In genomic region chr18:12656671-12657047, GRCh38 we compare ENCODE assay signal across 8 cellular contexts. TPM values are rescaled to one million over a fixed set of nuclear protein-coding genes. Genes with fewer than 3 reads are reported as not detected.
DNase-seq lines count a peak whose midpoint lies in the region; ATAC-seq, FAIRE-seq and TF ChIP-seq lines count a peak whose summit lies in the region.

No MANE protein-coding gene starts in this region.

- intact Hi-C loops in CD8-positive, alpha-beta T cell (cut with DNase I, micrococcal nuclease), result loop anchor here (5.0 to 10.0 kb wide), 4 partner anchors 249 to 722 kb away; partner anchors contain the start of genes AFG3L2 (in 1 of the 2) and PRELID3A (in 1 of the 2)

- peak overlapping the region; percentile 81 for H3K4me3 Mint-ChIP-seq in CD8-positive, alpha-beta T cell

- POLR2A ChIA-PET in CD8-positive, alpha-beta T cell (lab: Charles Lee), result no interaction called here

- FAIRE-seq in HTR-8/SVneo (lab: Jason Lieb, UNC), result no peak

- peaks cover 2% of the 10 kb centered on the region for H3K27me3 ChIP-seq in CD8-positive, alpha-beta T cell (ENCODE audit: insufficient read depth, low read length)
- no peaks in the 10 kb centered on the region for H3K27me3 ChIP-seq in muscle layer of duodenum (ENCODE audit: low read depth, low read length)

- no peaks in the 10 kb centered on the region for H3K9me3 ChIP-seq in CD8-positive, alpha-beta T cell (ENCODE audit: low read length)
- no peaks in the 10 kb centered on the region for H3K9me3 ChIP-seq in muscle layer of duodenum (ENCODE audit: control insufficient read depth in 1 of 2, low read length in 2 of 2)

- no peaks in the 10 kb centered on the region for H3K36me3 ChIP-seq in CD8-positive, alpha-beta T cell (ENCODE audit: insufficient read depth, low read length)
- no peaks in the 10 kb centered on the region for H3K36me3 ChIP-seq in muscle layer of duodenum (ENCODE audit: control insufficient read depth in 1 of 2, insufficient read depth in 2 of 2, low read length in 2 of 2)

- no peak for DNase-seq in CD8-positive, alpha-beta T cell
- DNase-seq in NCI-H146 (lab: John Stamatoyannopoulos, UW) (peak; percentile 32), coronary artery (ENCODE audit: low spot score) (no peak), HTR-8/SVneo (ENCODE audit: insufficient read length, low spot score) (no peak), 8988T (no peak)
- DNase-seq in effector CD4-positive, alpha-beta T cell, result no peak

- no peak overlapping the region for H3K27ac ChIP-seq in CD8-positive, alpha-beta T cell (ENCODE audit: low read depth, low read length)
- H3K27ac ChIP-seq in coronary artery (peak overlapping the region; percentile 97 to 98), muscle layer of duodenum (ENCODE audit: low read length) (peak overlapping the region; percentile 80)

- peaks cover 19% of the 10 kb centered on the region for H3K27me3 Mint-ChIP-seq in CD8-positive, alpha-beta T cell (ENCODE audit: low read depth)

- peaks cover 12% of the 10 kb centered on the region for H3K4me1 Mint-ChIP-seq in CD8-positive, alpha-beta T cell (ENCODE audit: low read depth)

- TF ChIP-seq CTCF in CD8-positive, alpha-beta T cell (IDR thresholded peaks at IDR 0.05), result no peak
- TF ChIP-seq CTCF in coronary artery (IDR thresholded peaks at IDR 0.05), result no peak

- H3K36me3 Mint-ChIP-seq in CD8-positive, alpha-beta T cell, result peaks cover 2% of the 10 kb centered on the region

- no peaks in the 10 kb centered on the region for H3K9me3 Mint-ChIP-seq in CD8-positive, alpha-beta T cell

- H3K27ac Mint-ChIP-seq in CD8-positive, alpha-beta T cell, result no peak overlapping the region

- H3K4me3 ChIP-seq in CD8-positive, alpha-beta T cell (ENCODE audit: low read depth, low read length), result peak overlapping the region; percentile 34
- H3K4me3 ChIP-seq in coronary artery (peak overlapping the region; percentile 78), muscle layer of duodenum (ENCODE audit: low read depth in 1 of 2, low read length in 2 of 2) (peak overlapping the region; percentile 74)

- CTCF ChIA-PET in CD8-positive, alpha-beta T cell (lab: Charles Lee), result no interaction called here

- peaks cover 9% of the 10 kb centered on the region for H3K4me1 ChIP-seq in CD8-positive, alpha-beta T cell (ENCODE audit: insufficient read depth, low read length)
- H3K4me1 ChIP-seq in muscle layer of duodenum (ENCODE audit: control insufficient read depth in 1 of 2, insufficient read depth in 2 of 2, low read length in 2 of 2), result peaks cover 7% of the 10 kb centered on the region in 2 donors

- ATAC-seq in CD8-positive, alpha-beta T cell, result no peak
- no peak for ATAC-seq in GM19455 (IDR thresholded peaks at IDR 0.05; ENCODE audit: unreplicated experiment)

RNA-seq across cellular contexts. Expression of gene SPIRE1, which starts 1.2 kb away (rescaled TPM):
- under 1 TPM; 0.57 to 0.69 TPM for total RNA-seq in CD8-positive, alpha-beta T cell

RNA-seq across cellular contexts. Expression of gene CEP76, which starts 45.9 kb away (rescaled TPM):
- 10 to 100 TPM; 10.9 to 11.0 TPM for total RNA-seq in CD8-positive, alpha-beta T cell

RNA-seq across cellular contexts. Expression of gene PSMG2, which starts 46.2 kb away (rescaled TPM):
- 10 to 100 TPM; 80.3 to 81.7 TPM for total RNA-seq in CD8-positive, alpha-beta T cell
